In genomic region chr3:70816346-70816745, GRCh38 we compare ENCODE assay signal across 21 cellular contexts.
"Had no signal": no experiment of that assay in that cellular context is flagged by ENCODE, and none has a peak within 500 bp of the region (broad histone marks: within the 10 kb centered on the region; RNA-seq: fewer than 3 reads in every experiment).

No MANE protein-coding gene starts in this region.

- H3K4me3 ChIP-seq: gastrocnemius medialis, lung, right atrium auricular region, sigmoid colon, stomach, thoracic aorta, transverse colon had no signal

- H3K4me1 Mint-ChIP-seq: naive thymus-derived CD8-positive, alpha-beta T cell had no signal

- H3K27ac ChIP-seq: gastrocnemius medialis, neutrophil, right atrium auricular region, sigmoid colon, stomach, thoracic aorta, transverse colon had no signal

- H3K27me3 Mint-ChIP-seq: dendritic cell treated with granulocyte-macrophage colony-stimulating factor and Interleukin-4, amounts not matched to agents 40 ng/mL and 50 ng/mL, for 4 days had no signal

- DNase-seq: cerebellar nuclear complex; erythroblast; gastrocnemius medialis; glutamatergic neuron; kidney; left cardiac atrium; left ventricle myocardium superior; naive thymus-derived CD8-positive, alpha-beta T cell; posterior cingulate gyrus; sigmoid colon; small intestine; stimulated activated CD4-positive, alpha-beta T cell treated with anti-CD3 and anti-CD28 coated beads, Interleukin-12 subunit alpha, Interleukin-12 subunit beta, amount 100 ng/mL, for 4 hours; stimulated activated naive CD4-positive, alpha-beta T cell; stomach; substantia nigra; transverse colon had no signal

- H3K27me3 ChIP-seq: gastrocnemius medialis, neutrophil, right atrium auricular region, sigmoid colon, stomach, transverse colon had no signal

- H3K4me3 Mint-ChIP-seq: dendritic cell treated with granulocyte-macrophage colony-stimulating factor and Interleukin-4, amounts not matched to agents 40 ng/mL and 50 ng/mL, for 4 days; naive thymus-derived CD8-positive, alpha-beta T cell had no signal

- H3K4me1 ChIP-seq: gastrocnemius medialis, right atrium auricular region, stomach, transverse colon had no signal

- H3K9me3 ChIP-seq: gastrocnemius medialis, neutrophil, sigmoid colon, thoracic aorta, transverse colon had no signal

- H3K36me3 ChIP-seq: gastrocnemius medialis, neutrophil, right atrium auricular region, sigmoid colon, stomach, thoracic aorta, transverse colon had no signal

- H3K27ac Mint-ChIP-seq: dendritic cell treated with granulocyte-macrophage colony-stimulating factor and Interleukin-4, amounts not matched to agents 40 ng/mL and 50 ng/mL, for 4 days; naive thymus-derived CD8-positive, alpha-beta T cell had no signal
